Comparison of ENCODE assay signal across 1 cellular context in the genomic region with DNA sequence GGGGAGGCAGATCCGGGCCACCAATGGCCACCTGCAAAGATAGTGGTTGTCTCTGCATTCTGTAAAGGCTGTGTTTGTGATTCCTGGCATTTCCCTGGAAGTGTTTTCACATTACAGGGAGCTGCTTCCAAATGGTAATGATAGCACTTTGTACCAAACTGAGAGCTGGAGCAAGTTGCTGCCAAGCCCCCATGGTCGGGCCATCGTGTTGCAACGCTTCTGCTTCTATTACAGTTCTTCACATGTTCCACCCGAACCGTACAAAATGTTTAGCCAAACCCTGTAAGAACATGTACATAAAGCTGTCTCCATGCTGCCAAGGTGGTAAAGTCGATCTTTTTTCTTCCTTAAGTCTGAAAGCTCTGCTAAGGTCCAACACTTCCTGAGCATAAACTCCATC.
TF ChIP-seq lines count a peak whose summit lies in the region.

No MANE protein-coding gene starts in this region.

TF ChIP-seq in H1, 55 proteins besides CTCF, POLR2A, EP300 and RAD21:
- no peak for TF ChIP-seq NANOG (IDR thresholded peaks at IDR 0.05; ENCODE audit: insufficient read depth, low read depth, low read length, poor library complexity, severe bottlenecking)
- TF ChIP-seq RBBP5 (IDR thresholded peaks at IDR 0.05; ENCODE audit: borderline replicate concordance, low read depth, low read length) = no peak
- no peak for TF ChIP-seq EZH2 (IDR thresholded peaks at IDR 0.05; ENCODE audit: low read depth, low read length, severe bottlenecking)
- no peak for TF ChIP-seq KDM5A (IDR thresholded peaks at IDR 0.05; ENCODE audit: low read length)
- no peak for TF ChIP-seq POU5F1 (IDR thresholded peaks at IDR 0.05; ENCODE audit: low read depth, low read length)
- TF ChIP-seq MAFK (IDR thresholded peaks at IDR 0.05; ENCODE audit: low read depth, low read length) = no peak
- no peak for TF ChIP-seq CREB1 (IDR thresholded peaks at IDR 0.05)
- no peak for TF ChIP-seq SP1 (IDR thresholded peaks at IDR 0.05; ENCODE audit: low read depth, low read length)
